In the genomic region with DNA sequence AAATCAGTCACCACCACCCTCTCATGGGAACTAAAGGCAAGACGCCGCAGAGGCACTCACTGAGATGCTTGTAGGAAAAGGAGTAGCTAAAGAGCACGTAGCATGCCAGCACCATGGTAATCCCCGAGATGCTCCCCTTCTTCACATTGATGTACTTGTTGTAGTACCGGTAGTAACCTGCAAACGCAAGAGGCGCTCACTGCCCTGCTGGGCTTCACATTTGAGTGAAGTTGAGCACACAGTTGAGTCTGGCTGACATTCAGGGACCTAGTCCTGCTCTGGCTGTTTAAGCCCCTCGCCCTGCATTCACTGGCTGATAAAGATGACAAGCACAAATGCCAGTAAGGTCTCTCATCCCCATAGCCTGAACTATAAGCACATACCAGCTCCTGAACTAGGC, we compare ENCODE assay signal across 8 cellular contexts. TPM values are rescaled to one million over a fixed set of nuclear protein-coding genes. Genes with fewer than 3 reads are reported as not detected.
A peak's percentile ranks its signal among the peaks of the same experiment; 100 is the strongest.
DNase-seq lines count a peak whose midpoint lies in the region; ATAC-seq, FAIRE-seq and TF ChIP-seq lines count a peak whose summit lies in the region.

No MANE protein-coding gene starts in this region.

- intact Hi-C loops in Caco-2 (cut with micrococcal nuclease; ENCODE audit: unreplicated experiment): no loop called here

- H3K27ac ChIP-seq in keratinocyte (ENCODE audit: control insufficient read depth, insufficient read depth, low read length): no peak overlapping the region

- H3K36me3 Mint-ChIP-seq in Caco-2 (ENCODE audit: insufficient read depth, unreplicated experiment) (peaks cover 98% of the 10 kb centered on the region), WTC11 (peaks cover 66% of the 10 kb centered on the region)

- no peak overlapping the region for H3K4me3 Mint-ChIP-seq in Caco-2 (ENCODE audit: unreplicated experiment)
- H3K4me3 Mint-ChIP-seq in WTC11: no peak overlapping the region

- CTCF ChIA-PET in Caco-2 (lab: Charles Lee): no interaction called here
- CTCF ChIA-PET in WTC11 (lab: Charles Lee): interaction anchor here (0.7 to 1.0 kb wide), 3 partner anchors 10 to 112 kb away, joined by 3 read pairs; partner anchors contain the start of gene ZNF394

- peak overlapping the region; percentile 51 for H3K27ac Mint-ChIP-seq in Caco-2 (ENCODE audit: unreplicated experiment)
- H3K27ac Mint-ChIP-seq in WTC11: 0 out of 2 replicates have a peak overlapping the region, but pooled peaks have one; percentile 68

- no peak overlapping the region for H2AFZ ChIP-seq in keratinocyte (ENCODE audit: control insufficient read depth, low read length)

- DNase-seq in Caco-2 (peak; percentile 49 to 59), HuH-7 (ENCODE audit: low spot score) (peak; percentile 55), WTC11 (ENCODE audit: low spot score) (peak; percentile 45), keratinocyte (ENCODE audit: low read depth, low spot score) (no peak), HPDE6-E6E7 (ENCODE audit: extremely low spot score) (no peak)

- H3K9ac ChIP-seq in keratinocyte (ENCODE audit: control insufficient read depth, extremely low read depth, insufficient read depth, low read length): no peak overlapping the region

- H3K4me3 ChIP-seq in Caco-2 (ENCODE audit: low read depth, low read length) (no peak overlapping the region), keratinocyte (ENCODE audit: control insufficient read depth in 2 of 3, extremely low read depth in 1 of 3, insufficient read depth in 2 of 3, low read depth in 1 of 3, low read length in 3 of 3) (no peak overlapping the region)

- H3K4me2 ChIP-seq in keratinocyte (ENCODE audit: control insufficient read depth, extremely low read depth, insufficient read depth, low read depth, low read length): no peak overlapping the region

- POLR2A ChIA-PET in Caco-2 (lab: Charles Lee) (no interaction called here), WTC11 (lab: Charles Lee) (no interaction called here)

- BruUV-seq in Caco-2 (replicated peaks; lab: Mats Ljungman, UMichigan): no TSS peak

- ATAC-seq in WTC11 (peak; percentile 77), GM18861 (IDR thresholded peaks at IDR 0.05; ENCODE audit: unreplicated experiment) (no peak), HG03432 (IDR thresholded peaks at IDR 0.05; ENCODE audit: unreplicated experiment) (no peak), HG02642 (IDR thresholded peaks at IDR 0.05; ENCODE audit: poor library complexity, unreplicated experiment) (no peak)

- H3K4me1 Mint-ChIP-seq in Caco-2 (ENCODE audit: low read depth, unreplicated experiment) (peaks cover 16% of the 10 kb centered on the region), WTC11 (peaks cover 7% of the 10 kb centered on the region)

- H3K27me3 ChIP-seq in Caco-2 (replicated peaks; ENCODE audit: control insufficient read depth, insufficient read depth, low read length) (no peaks in the 10 kb centered on the region), keratinocyte (ENCODE audit: control insufficient read depth, extremely low read depth, insufficient read depth, low read length) (no peaks in the 10 kb centered on the region)

- peaks cover 77% of the 10 kb centered on the region for H3K79me2 ChIP-seq in keratinocyte (ENCODE audit: control insufficient read depth, insufficient read depth, low read length)

- H3K9me3 ChIP-seq in Caco-2: no peaks in the 10 kb centered on the region
- H3K9me3 ChIP-seq in keratinocyte (ENCODE audit: control insufficient read depth, low read depth, low read length): no peaks in the 10 kb centered on the region

- peak; percentile 37 to 43 for TF ChIP-seq CTCF in Caco-2 (IDR thresholded peaks at IDR 0.05; ENCODE audit: insufficient read depth in 1 of 2, low read depth in 1 of 2, low read length in 1 of 2, severe bottlenecking in 1 of 2, unreplicated experiment in 1 of 2)
- no peak for TF ChIP-seq CTCF in WTC11 (IDR thresholded peaks at IDR 0.05)
- TF ChIP-seq CTCF in keratinocyte (optimal IDR thresholded peaks at IDR 0.05 in 1 of 3, IDR thresholded peaks at IDR 0.05 in 1 of 3, conservative IDR thresholded peaks at IDR 0.05 in 1 of 3; ENCODE audit: extremely low read depth in 1 of 3, insufficient read depth in 2 of 3, low read length in 3 of 3): peak; percentile 47 to 67 (median 48)

- H4K20me1 ChIP-seq in keratinocyte (ENCODE audit: control insufficient read depth, extremely low read depth, insufficient read depth, low read length): peaks cover 19% of the 10 kb centered on the region

- H3K36me3 ChIP-seq in Caco-2 (ENCODE audit: control insufficient read depth, insufficient read depth, low read length) (peaks cover 7% of the 10 kb centered on the region), keratinocyte (ENCODE audit: control insufficient read depth in 2 of 2, extremely low read depth in 1 of 2, insufficient read depth in 2 of 2, low read length in 2 of 2) (peaks cover 37 to 68% of the 10 kb centered on the region in 2 experiments)

- no peak for FAIRE-seq in keratinocyte (lab: Jason Lieb, UNC)

- H3K27me3 Mint-ChIP-seq in Caco-2 (ENCODE audit: insufficient read depth, unreplicated experiment): no peaks in the 10 kb centered on the region
- no peaks in the 10 kb centered on the region for H3K27me3 Mint-ChIP-seq in WTC11 (ENCODE audit: low read depth)

- H3K4me1 ChIP-seq in Caco-2: no peaks in the 10 kb centered on the region
- H3K4me1 ChIP-seq in keratinocyte (ENCODE audit: control insufficient read depth, extremely low read depth, insufficient read depth, low read length): peaks cover 12% of the 10 kb centered on the region

- H3K9me1 ChIP-seq in keratinocyte (ENCODE audit: control insufficient read depth, extremely low read depth, insufficient read depth, low read length): peaks cover 4% of the 10 kb centered on the region

- H3K9me3 Mint-ChIP-seq in Caco-2 (ENCODE audit: unreplicated experiment): no peaks in the 10 kb centered on the region
- H3K9me3 Mint-ChIP-seq in WTC11: peaks cover 20% of the 10 kb centered on the region

- dilution Hi-C loops in keratinocyte (cut with MboI; ENCODE audit: extremely low pct_ligation_motif_present, low sequenced_read_pairs): no loop called here

TF ChIP-seq in WTC11, 78 proteins besides CTCF, POLR2A, EP300 and RAD21 (continues in another document):
- TF ChIP-seq FOXK1 (CRISPR knock-in tag; IDR thresholded peaks at IDR 0.05) (0 out of 2 replicates have a peak, but pooled peaks have one; percentile 16), SOX15 (CRISPR knock-in tag; IDR thresholded peaks at IDR 0.05) (no peak)

RNA-seq across cellular contexts. Expression of gene ATP5MF, which starts 6.9 kb away (rescaled TPM):
- total RNA-seq in Caco-2 (2022): 554 and 595 TPM in 2 replicates
- total RNA-seq in WTC11 (2021): 454 to 480 TPM (median 463 TPM) in 3 replicates
- polyA plus RNA-seq in keratinocyte: 741 to 2,588 TPM (median 871 TPM) in 3 replicates
- 128 TPM for polyA plus RNA-seq in keratinocyte (2011; ENCODE audit: low read depth)
- 1,552 and 1,989 TPM in 2 replicates for polyA plus RNA-seq in keratinocyte (2011; cell fraction: cytosol; rRNA removed)
- 744 and 983 TPM in 2 replicates for polyA plus RNA-seq in keratinocyte (2011; cell fraction: nucleus; rRNA removed)
- 1,153 and 1,318 TPM in 2 replicates for polyA plus RNA-seq in keratinocyte (2012; ENCODE audit: low replicate concordance)
- polyA minus RNA-seq in keratinocyte: 70.7 to 409 TPM (median 281 TPM) in 3 replicates
- 256 TPM for polyA minus RNA-seq in keratinocyte (2011; cell fraction: cytosol; rRNA and poly(A)+ RNA removed)
- 59.6 and 99.4 TPM in 2 replicates for polyA minus RNA-seq in keratinocyte (2011; cell fraction: nucleus; rRNA and poly(A)+ RNA removed)

RNA-seq across cellular contexts. Expression of gene ZNF789, which starts 13.6 kb away (rescaled TPM):
- total RNA-seq in Caco-2 (2022) (30.1 and 32.3 TPM in 2 replicates), WTC11 (2021) (11.7 to 14.0 TPM (median 12.8 TPM) in 3 replicates)
- polyA plus RNA-seq in keratinocyte: 5.4 to 17.5 TPM (median 14.7 TPM) in 3 replicates
- 1.6 TPM for polyA plus RNA-seq in keratinocyte (2011; ENCODE audit: low read depth)
- polyA plus RNA-seq in keratinocyte (2011; cell fraction: cytosol; rRNA removed): 2.9 and 3.9 TPM in 2 replicates
- 44.2 and 44.6 TPM in 2 replicates for polyA plus RNA-seq in keratinocyte (2011; cell fraction: nucleus; rRNA removed)
- polyA plus RNA-seq in keratinocyte (2012; ENCODE audit: low replicate concordance): 3.9 and 5.5 TPM in 2 replicates
- 1.4 to 12.4 TPM (median 4.5 TPM) in 3 replicates for polyA minus RNA-seq in keratinocyte
- 2.7 TPM for polyA minus RNA-seq in keratinocyte (2011; cell fraction: cytosol; rRNA and poly(A)+ RNA removed)
- polyA minus RNA-seq in keratinocyte (2011; cell fraction: nucleus; rRNA and poly(A)+ RNA removed): 5.9 and 13.3 TPM in 2 replicates

RNA-seq across cellular contexts. Expression of gene CPSF4, which starts 20.3 kb away (rescaled TPM):
- total RNA-seq in Caco-2 (2022) (133 and 158 TPM in 2 replicates), WTC11 (2021) (79.1 to 109 TPM (median 85.8 TPM) in 3 replicates)
- polyA plus RNA-seq in keratinocyte: 21.8 to 28.6 TPM (median 25.0 TPM) in 3 replicates
- polyA plus RNA-seq in keratinocyte (2011; ENCODE audit: low read depth): 16.6 TPM
- polyA plus RNA-seq in keratinocyte (2011; cell fraction: cytosol; rRNA removed): 16.2 and 19.3 TPM in 2 replicates
- 45.4 and 56.4 TPM in 2 replicates for polyA plus RNA-seq in keratinocyte (2011; cell fraction: nucleus; rRNA removed)
- polyA plus RNA-seq in keratinocyte (2012; ENCODE audit: low replicate concordance): 20.4 and 21.3 TPM in 2 replicates
- 25.9 to 50.1 TPM (median 26.0 TPM) in 3 replicates for polyA minus RNA-seq in keratinocyte
- 21.5 TPM for polyA minus RNA-seq in keratinocyte (2011; cell fraction: cytosol; rRNA and poly(A)+ RNA removed)
- 18.2 and 19.1 TPM in 2 replicates for polyA minus RNA-seq in keratinocyte (2011; cell fraction: nucleus; rRNA and poly(A)+ RNA removed)

RNA-seq across cellular contexts. Expression of gene PTCD1, which starts 20.5 kb away (rescaled TPM):
- total RNA-seq in Caco-2 (2022) (59.6 TPM in 2 replicates), WTC11 (2021) (8.8 to 11.4 TPM (median 11.1 TPM) in 3 replicates)
- polyA plus RNA-seq in keratinocyte: 2.8 to 3.5 TPM (median 3.3 TPM) in 3 replicates
- 0.67 TPM for polyA plus RNA-seq in keratinocyte (2011; ENCODE audit: low read depth)
- 1.3 and 2.5 TPM in 2 replicates for polyA plus RNA-seq in keratinocyte (2011; cell fraction: cytosol; rRNA removed)
- polyA plus RNA-seq in keratinocyte (2011; cell fraction: nucleus; rRNA removed): 4.1 and 6.8 TPM in 2 replicates
- polyA plus RNA-seq in keratinocyte (2012; ENCODE audit: low replicate concordance): 4.1 and 4.7 TPM in 2 replicates
- polyA minus RNA-seq in keratinocyte: 2.0 to 3.2 TPM (median 2.2 TPM) in 3 replicates
- 2.1 TPM for polyA minus RNA-seq in keratinocyte (2011; cell fraction: cytosol; rRNA and poly(A)+ RNA removed)
- 4.5 and 5.0 TPM in 2 replicates for polyA minus RNA-seq in keratinocyte (2011; cell fraction: nucleus; rRNA and poly(A)+ RNA removed)

RNA-seq across cellular contexts. Expression of gene ZNF394, which starts 41.0 kb away (rescaled TPM):
- 29.6 and 31.8 TPM in 2 replicates for total RNA-seq in Caco-2 (2022)
- 23.0 to 24.0 TPM (median 23.1 TPM) in 3 replicates for total RNA-seq in WTC11 (2021)
- 9.1 to 10.4 TPM (median 10.1 TPM) in 3 replicates for polyA plus RNA-seq in keratinocyte
- 8.7 TPM for polyA plus RNA-seq in keratinocyte (2011; ENCODE audit: low read depth)
- 7.5 and 9.2 TPM in 2 replicates for polyA plus RNA-seq in keratinocyte (2011; cell fraction: cytosol; rRNA removed)
- 14.2 and 14.8 TPM in 2 replicates for polyA plus RNA-seq in keratinocyte (2011; cell fraction: nucleus; rRNA removed)
- 11.6 and 15.2 TPM in 2 replicates for polyA plus RNA-seq in keratinocyte (2012; ENCODE audit: low replicate concordance)
- 7.2 to 15.1 TPM (median 9.7 TPM) in 3 replicates for polyA minus RNA-seq in keratinocyte
- polyA minus RNA-seq in keratinocyte (2011; cell fraction: cytosol; rRNA and poly(A)+ RNA removed): 10.6 TPM
- 7.5 and 14.6 TPM in 2 replicates for polyA minus RNA-seq in keratinocyte (2011; cell fraction: nucleus; rRNA and poly(A)+ RNA removed)

Comparison
In these comparisons a context has a peak if more than half of its experiments do, and no peak if none do; other contexts are left out.
1. DNase-seq: peak in Caco-2 (2 of 2), HuH-7 (single experiment) and WTC11 (single experiment); none in keratinocyte (single experiment) and HPDE6-E6E7 (single experiment).